1 cellular context compared by ENCODE assay signal in genomic region chr1:213327318-213327667, GRCh38.
TF ChIP-seq lines count a peak whose summit lies in the region.

No MANE protein-coding gene starts in this region.

TF ChIP-seq in IMR-90, 13 proteins besides CTCF, POLR2A, EP300 and RAD21 (continued from another document):
- TF ChIP-seq USF2 (IDR thresholded peaks at IDR 0.05; ENCODE audit: low read depth, low read length) (peak; percentile 84), ELK1 (IDR thresholded peaks at IDR 0.05; ENCODE audit: borderline replicate concordance, low read depth, low read length) (no peak), RCOR1 (IDR thresholded peaks at IDR 0.05; ENCODE audit: insufficient replicate concordance, low read length) (no peak), MXI1 (IDR thresholded peaks at IDR 0.05; ENCODE audit: borderline replicate concordance, low read depth, low read length) (0 out of 2 replicates have a peak, but pooled peaks have one; percentile 28), RFX5 (IDR thresholded peaks at IDR 0.05; ENCODE audit: low read depth, low read length) (no peak), FOS (IDR thresholded peaks at IDR 0.05; ENCODE audit: low read depth, low read length) (peak; percentile 7; the same call in 1 of the 2 replicates), NFE2L2 (IDR thresholded peaks at IDR 0.05; ENCODE audit: low read depth, low read length) (no peak), SMC3 (IDR thresholded peaks at IDR 0.05; ENCODE audit: low read depth, low read length) (no peak), MAZ (IDR thresholded peaks at IDR 0.05; ENCODE audit: borderline replicate concordance, low read depth, low read length) (no peak; the same call in 1 of the 2 replicates), CEBPB (IDR thresholded peaks at IDR 0.05; ENCODE audit: low read depth, low read length) (no peak), BHLHE40 (IDR thresholded peaks at IDR 0.05; ENCODE audit: low read depth, low read length) (peak; percentile 94)
